In genomic region chr9:123389070-123389469, GRCh38 we compare ENCODE assay signal across 19 cellular contexts. TPM values are rescaled to one million over a fixed set of nuclear protein-coding genes. Genes with fewer than 3 reads are reported as not detected.
"Had no signal": no experiment of that assay in that cellular context is flagged by ENCODE, and none has a peak within 500 bp of the region (broad histone marks: within the 10 kb centered on the region; RNA-seq: fewer than 3 reads in every experiment).

No MANE protein-coding gene starts in this region.

- ATAC-seq: activated CD8-positive, alpha-beta T cell treated with anti-CD3 and anti-CD28 coated beads, Interleukin-2, amount 10 ng/mL, durations not matched to agents 7 days and 5 days; activated naive CD4-positive, alpha-beta T cell treated with anti-CD3 and anti-CD28 coated beads, Interleukin-2, amount 50 U/mL, for 72 hours; heart right ventricle; left lobe of liver had no signal

- H3K36me3 ChIP-seq: tibial artery had no signal

- H3K27ac Mint-ChIP-seq: activated CD4-positive, alpha-beta T cell treated with anti-CD3 and anti-CD28 coated beads, Interleukin-2, amount 10 ng/mL, durations not matched to agents 24 days and 14 days; activated CD8-positive, alpha-beta T cell treated with anti-CD3 and anti-CD28 coated beads, Interleukin-2, amount 10 ng/mL, durations not matched to agents 7 days and 5 days had no signal

- H3K27me3 ChIP-seq: gastroesophageal sphincter, heart right ventricle, neutrophil, tibial artery had no signal

- H3K4me3 ChIP-seq: gastroesophageal sphincter, heart right ventricle, tibial artery had no signal

- H3K9me3 ChIP-seq: neutrophil, tibial artery had no signal

- H3K4me3 Mint-ChIP-seq: activated CD4-positive, alpha-beta T cell treated with anti-CD3 and anti-CD28 coated beads, Interleukin-2, amount 10 ng/mL, durations not matched to agents 24 days and 14 days; activated CD8-positive, alpha-beta T cell treated with anti-CD3 and anti-CD28 coated beads, Interleukin-2, amount 10 ng/mL, durations not matched to agents 7 days and 5 days had no signal

- H3K4me1 ChIP-seq: gastroesophageal sphincter, heart right ventricle, tibial artery had no signal

- H3K27ac ChIP-seq: gastroesophageal sphincter, heart right ventricle, neutrophil, tibial artery had no signal

- FAIRE-seq: colon, endometrium, islet of Langerhans, urothelium cell line had no signal

- DNase-seq: activated CD4-positive, alpha-beta T cell treated with anti-CD3 and anti-CD28 coated beads, Interleukin-2, amount 10 ng/mL, durations not matched to agents 24 days and 14 days; activated CD4-positive, CD25-positive, alpha-beta regulatory T cell; activated CD8-positive, alpha-beta memory T cell treated with anti-CD3 and anti-CD28 coated beads, Interleukin-2, amount 50 U/mL, for 4 hours; activated CD8-positive, alpha-beta T cell treated with anti-CD3 and anti-CD28 coated beads, Interleukin-2, amount 10 ng/mL, durations not matched to agents 7 days and 5 days; activated effector memory CD4-positive, alpha-beta T cell treated with anti-CD3 and anti-CD28 coated beads, Interleukin-2, amount 50 U/mL, for 16 hours; activated T-cell treated with anti-CD3 and anti-CD28 coated beads, Interleukin-2, amount 50 U/mL, for 48 hours; heart right ventricle; mammary epithelial cell; stimulated activated CD4-positive, alpha-beta T cell treated with anti-CD3 and anti-CD28 coated beads, Interleukin-4, amount 100 ng/mL, for 24 hours; stimulated activated naive CD4-positive, alpha-beta T cell; tibial artery had no signal

- H3K4me1 Mint-ChIP-seq: activated CD4-positive, alpha-beta T cell treated with anti-CD3 and anti-CD28 coated beads, Interleukin-2, amount 10 ng/mL, durations not matched to agents 24 days and 14 days had no signal

- H3K27me3 Mint-ChIP-seq: activated CD4-positive, alpha-beta T cell treated with anti-CD3 and anti-CD28 coated beads, Interleukin-2, amount 10 ng/mL, durations not matched to agents 24 days and 14 days had no signal

- H3K36me3 Mint-ChIP-seq: activated naive CD4-positive, alpha-beta T cell treated with anti-CD3 and anti-CD28 coated beads, Interleukin-2, amount 50 U/mL, for 72 hours had no signal

RNA-seq across cellular contexts. Expression of gene CRB2, which starts 33.1 kb away (rescaled TPM):
- total RNA-seq: activated CD4-positive, alpha-beta T cell treated with anti-CD3 and anti-CD28 coated beads, Interleukin-2, amount 10 ng/mL, durations not matched to agents 24 days and 14 days; activated CD8-positive, alpha-beta T cell treated with anti-CD3 and anti-CD28 coated beads, Interleukin-2, amount 10 ng/mL, durations not matched to agents 7 days and 5 days; gastroesophageal sphincter; left lobe of liver had no signal
- polyA plus RNA-seq: mammary epithelial cell had no signal
